ENCODE assay signal across 8 cellular contexts in the genomic region with DNA sequence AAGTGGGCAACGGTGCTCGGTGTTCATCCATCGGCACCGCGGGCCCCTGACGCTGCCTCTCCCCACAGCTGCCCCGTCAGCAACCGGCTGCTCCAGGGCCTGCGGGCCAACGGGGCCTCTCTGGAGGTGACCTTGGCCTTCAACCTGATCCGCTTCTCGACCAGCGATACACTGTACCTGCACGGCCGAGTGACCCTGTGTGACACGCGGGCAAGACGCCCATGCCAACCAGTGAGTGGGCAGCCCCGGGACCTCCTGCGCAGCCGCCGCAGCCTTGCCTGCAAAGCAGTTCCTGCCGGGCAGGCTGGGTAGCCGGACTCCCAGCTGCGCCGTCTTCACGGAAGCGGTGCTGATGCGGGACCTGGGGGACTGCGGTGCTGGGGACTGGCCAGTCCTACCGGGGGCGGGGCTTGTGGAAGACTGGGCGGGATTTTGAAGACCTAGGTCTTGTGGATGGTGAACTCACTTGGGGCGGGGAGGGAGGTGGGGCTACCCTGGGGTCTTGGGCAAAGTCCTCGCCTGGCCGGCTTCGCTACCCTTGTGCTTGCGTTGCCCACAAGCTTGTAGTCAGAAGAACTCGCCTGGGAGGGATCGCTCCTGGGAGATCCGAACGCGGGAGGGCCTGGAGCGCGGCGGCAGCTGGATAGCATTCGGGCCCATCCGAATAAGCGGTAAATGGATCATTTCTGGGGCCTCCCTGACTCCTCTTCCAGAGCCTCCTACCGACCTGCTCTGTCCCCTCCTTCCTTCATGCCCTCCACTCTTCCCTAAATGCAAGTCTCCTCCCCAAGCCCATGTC. TPM values are rescaled to one million over a fixed set of nuclear protein-coding genes. Genes with fewer than 3 reads are reported as not detected.
A peak's percentile ranks its signal among the peaks of the same experiment; 100 is the strongest.
DNase-seq lines count a peak whose midpoint lies in the region; ATAC-seq, FAIRE-seq and TF ChIP-seq lines count a peak whose summit lies in the region.

No MANE protein-coding gene starts in this region.

- ATAC-seq in GM12878 (peak; percentile 61), GM19395 (IDR thresholded peaks at IDR 0.05; ENCODE audit: unreplicated experiment) (no peak), GM18858 (IDR thresholded peaks at IDR 0.05; ENCODE audit: unreplicated experiment) (no peak), GM21423 (IDR thresholded peaks at IDR 0.05; ENCODE audit: unreplicated experiment) (no peak)

- TF ChIP-seq EP300 in GM12878 (IDR thresholded peaks at IDR 0.05; ENCODE audit: borderline replicate concordance in 1 of 2, control insufficient read depth in 1 of 2, low read depth in 2 of 2, low read length in 2 of 2), result no peak

- H3K9ac ChIP-seq in BLaER1, result no peak overlapping the region
- H3K9ac ChIP-seq in GM12878 (ENCODE audit: control insufficient read depth, insufficient read depth, low read length), result no peak overlapping the region
- no peak overlapping the region for H3K9ac ChIP-seq in iPS-15b (ENCODE audit: low read depth, low read length)
- no peak overlapping the region for H3K9ac ChIP-seq in rectal smooth muscle tissue (ENCODE audit: low read length)

- H3K9me3 ChIP-seq in BLaER1 (no peaks in the 10 kb centered on the region), GM12878 (replicated peaks; ENCODE audit: control insufficient read depth, insufficient read depth, low read length) (no peaks in the 10 kb centered on the region), iPS-15b (ENCODE audit: control insufficient read depth, insufficient read depth, low read length) (no peaks in the 10 kb centered on the region)

- FAIRE-seq in GM12878 (lab: Jason Lieb, UNC), result no peak

- H3K4me1 ChIP-seq in BLaER1 (peaks cover 25% of the 10 kb centered on the region), GM12878 (ENCODE audit: control insufficient read depth, insufficient read depth, low read length) (no peaks in the 10 kb centered on the region), iPS-15b (ENCODE audit: control insufficient read depth, insufficient read depth, low read length) (peaks cover 3% of the 10 kb centered on the region), rectal smooth muscle tissue (ENCODE audit: control insufficient read depth, insufficient read depth, low read length) (no peaks in the 10 kb centered on the region)

- SMC1A ChIA-PET in GM12878 (lab: Charles Lee; ENCODE audit: uncharacterized antibody, unreplicated experiment), result no interaction called here

- H3K79me2 ChIP-seq in GM12878 (ENCODE audit: control insufficient read depth, insufficient read depth, low read length), result no peaks in the 10 kb centered on the region

- TF ChIP-seq RAD21 in GM12878 (IDR thresholded peaks at IDR 0.05; ENCODE audit: insufficient read depth, low read depth, low read length), result no peak

- POLR2A ChIA-PET in GM12878 (lab: Charles Lee), result no interaction called here

- intact Hi-C loops in GM12878 (cut with micrococcal nuclease; ENCODE audit: unreplicated experiment), result no loop called here

- CTCF ChIA-PET in GM12878 (lab: Yijun Ruan, JAX), result no interaction called here

- H4K20me1 ChIP-seq in BLaER1 (no peaks in the 10 kb centered on the region), GM12878 (ENCODE audit: control insufficient read depth, insufficient read depth) (no peaks in the 10 kb centered on the region; the same call in 1 of the 2 replicates)

- H3K27me3 ChIP-seq in BLaER1 (peaks cover 33% of the 10 kb centered on the region), GM12878 (replicated peaks in 1 of 2; ENCODE audit: control insufficient read depth in 2 of 2, insufficient read depth in 2 of 2, low read length in 1 of 2) (peaks cover 0 to 5% of the 10 kb centered on the region in 2 experiments; a peak in 2 of 4 replicates), iPS-15b (ENCODE audit: control insufficient read depth, insufficient read depth, low read length) (peaks cover 27% of the 10 kb centered on the region), rectal smooth muscle tissue (ENCODE audit: control insufficient read depth, insufficient read depth, low read length) (peaks cover 2% of the 10 kb centered on the region)

- DNase-seq in SW480 (ENCODE audit: low spot score) (peak; percentile 33), GM12878 (ENCODE audit: low read depth, low spot score) (no peak)

- peak overlapping the region; percentile 53 for H3K4me3 ChIP-seq in BLaER1
- no peak overlapping the region for H3K4me3 ChIP-seq in GM12878
- peak overlapping the region; percentile 75 for H3K4me3 ChIP-seq in iPS-15b (ENCODE audit: low read depth, low read length)
- peak overlapping the region; percentile 52 for H3K4me3 ChIP-seq in rectal smooth muscle tissue (ENCODE audit: low read length)

- peak overlapping the region; percentile 63 for H3K4me2 ChIP-seq in BLaER1
- H3K4me2 ChIP-seq in GM12878 (ENCODE audit: control insufficient read depth, insufficient read depth), result peak overlapping the region; percentile 60; the same call in 1 of the 2 replicates

- TF ChIP-seq POLR2A in GM12878 (IDR thresholded peaks at IDR 0.05; ENCODE audit: low read depth, low read length), result no peak

- no peak for TF ChIP-seq CTCF in GM12878 (IDR thresholded peaks at IDR 0.05 in 2 of 3, conservative IDR thresholded peaks at IDR 0.05 in 1 of 3; ENCODE audit: control insufficient read depth in 2 of 3, extremely low read depth in 1 of 3, insufficient read depth in 1 of 3, low read depth in 3 of 3, low read length in 3 of 3)

- BruUV-seq in GM12878 (replicated peaks; lab: Mats Ljungman, UMichigan), result no TSS peak

- RAD21 ChIA-PET in GM12878 (lab: Charles Lee; ENCODE audit: unreplicated experiment), result no interaction called here

- H3K27ac ChIP-seq in BLaER1 (no peak overlapping the region), GM12878 (ENCODE audit: control insufficient read depth, insufficient read depth) (no peak overlapping the region), rectal smooth muscle tissue (ENCODE audit: low read depth, low read length) (no peak overlapping the region)

- WGBS in GM12878 (ENCODE audit: insufficient coverage, insufficient replicate concordance, low lambda C conversion rate, missing lambda C conversion rate), result 9% methylated on average over 50 of the region's 50 CpGs

- no peak overlapping the region; the same call in 1 of the 2 replicates for H2AFZ ChIP-seq in GM12878 (ENCODE audit: control insufficient read depth, low read depth, low read length)

- H3K36me3 ChIP-seq in BLaER1 (no peaks in the 10 kb centered on the region), GM12878 (ENCODE audit: control insufficient read depth in 2 of 2, insufficient read depth in 2 of 2, low read length in 1 of 2) (no peaks in the 10 kb centered on the region), iPS-15b (ENCODE audit: control insufficient read depth, insufficient read depth, low read length) (no peaks in the 10 kb centered on the region), rectal smooth muscle tissue (ENCODE audit: control insufficient read depth, insufficient read depth, low read length) (no peaks in the 10 kb centered on the region)

- in situ Hi-C loops in GM12878 (cut with MboI), result no loop called here

RNA-seq across cellular contexts. Expression of a gene that starts 8.8 kb away (rescaled TPM):
- 36.6 and 44.3 TPM in 2 replicates for total RNA-seq in GM12878 (2013; cell fraction: nucleolus; rRNA removed)
- total RNA-seq in GM12878 (2014; rRNA removed) (22.1 and 22.2 TPM in 2 replicates), GM12878 (2014; rRNA removed; fragmentation: Illumina TruSeq; extraction: Trizol) (22.2 and 22.8 TPM in 2 replicates), GM12878 (2021) (17.9 and 20.9 TPM in 2 replicates)
- polyA plus RNA-seq in GM12878 (2011; ENCODE audit: low read depth), result 5.5 TPM
- polyA plus RNA-seq in GM12878 (2011; rRNA removed) (22.9 and 26.8 TPM in 2 replicates), GM12878 (2014; fragmentation: Illumina TruSeq; extraction: Trizol) (20.4 and 24.5 TPM in 2 replicates), GM12878 (2014; fragmentation: Nextera tagmentation; extraction: Ambion mirVana) (1 to 10 TPM; 8.4 to 8.6 TPM), GM12878 (2014; rRNA removed) (23.5 and 25.7 TPM in 2 replicates), GM12878 (2016; fragmentation: Nextera tagmentation; extraction: Ambion mirVana) (10 to 100 TPM; 17.5 to 19.6 TPM)
- 21.4 and 25.6 TPM in 2 replicates for polyA plus RNA-seq in GM12878 (2011; cell fraction: cytosol; rRNA removed)
- 60.9 and 63.0 TPM in 2 replicates for polyA plus RNA-seq in GM12878 (2011; cell fraction: nucleus; rRNA removed)
- polyA plus RNA-seq in GM12878 (2012), result 7.1 and 10.8 TPM in 2 replicates
- polyA minus RNA-seq in GM12878 (2011; rRNA and poly(A)+ RNA removed), result 26.6 and 31.3 TPM in 2 replicates
- polyA minus RNA-seq in GM12878 (2011; cell fraction: cytosol; rRNA and poly(A)+ RNA removed), result 6.5 and 6.7 TPM in 2 replicates
- 21.0 and 25.4 TPM in 2 replicates for polyA minus RNA-seq in GM12878 (2011; cell fraction: nucleus; rRNA and poly(A)+ RNA removed)

RNA-seq across cellular contexts. Expression of a gene that starts 34.8 kb away (rescaled TPM):
- total RNA-seq in GM12878 (2013; cell fraction: nucleolus; rRNA removed), result not detected in 2 replicates
- total RNA-seq in GM12878 (2014; rRNA removed), result not detected in 2 replicates
- not detected in 2 replicates for total RNA-seq in GM12878 (2014; rRNA removed; fragmentation: Illumina TruSeq; extraction: Trizol)
- 0.13 TPM in 1 of 2 replicates, not detected in the other for total RNA-seq in GM12878 (2021)
- polyA plus RNA-seq in GM12878 (2011; ENCODE audit: low read depth), result not detected
- not detected in 2 replicates for polyA plus RNA-seq in GM12878 (2011; rRNA removed)
- polyA plus RNA-seq in GM12878 (2011; cell fraction: cytosol; rRNA removed), result not detected in 2 replicates
- polyA plus RNA-seq in GM12878 (2011; cell fraction: nucleus; rRNA removed), result not detected in 2 replicates
- not detected in 2 replicates for polyA plus RNA-seq in GM12878 (2012)
- not detected in 2 replicates for polyA plus RNA-seq in GM12878 (2014; fragmentation: Illumina TruSeq; extraction: Trizol)
- polyA plus RNA-seq in GM12878 (2014; fragmentation: Nextera tagmentation; extraction: Ambion mirVana), result not detected
- not detected in 2 replicates for polyA plus RNA-seq in GM12878 (2014; rRNA removed)
- polyA plus RNA-seq in GM12878 (2016; fragmentation: Nextera tagmentation; extraction: Ambion mirVana), result not detected
- polyA minus RNA-seq in GM12878 (2011; rRNA and poly(A)+ RNA removed), result not detected in 2 replicates
- polyA minus RNA-seq in GM12878 (2011; cell fraction: cytosol; rRNA and poly(A)+ RNA removed), result not detected in 2 replicates
- not detected in 2 replicates for polyA minus RNA-seq in GM12878 (2011; cell fraction: nucleus; rRNA and poly(A)+ RNA removed)

RNA-seq across cellular contexts. Expression of a gene that starts 47.9 kb away (rescaled TPM):
- total RNA-seq in GM12878 (2013; cell fraction: nucleolus; rRNA removed), result 4.2 and 5.6 TPM in 2 replicates
- total RNA-seq in GM12878 (2014; rRNA removed) (0.87 and 1.2 TPM in 2 replicates), GM12878 (2014; rRNA removed; fragmentation: Illumina TruSeq; extraction: Trizol) (0.37 and 0.40 TPM in 2 replicates), GM12878 (2021) (1.1 TPM in 2 replicates)
- polyA plus RNA-seq in GM12878 (2011; ENCODE audit: low read depth), result 1.2 TPM
- polyA plus RNA-seq in GM12878 (2011; rRNA removed) (0.90 and 1.1 TPM in 2 replicates), GM12878 (2014; fragmentation: Illumina TruSeq; extraction: Trizol) (0.11 and 0.82 TPM in 2 replicates), GM12878 (2014; fragmentation: Nextera tagmentation; extraction: Ambion mirVana) (under 1 TPM; 0.06 to 0.15 TPM), GM12878 (2014; rRNA removed) (1.2 and 1.5 TPM in 2 replicates), GM12878 (2016; fragmentation: Nextera tagmentation; extraction: Ambion mirVana) (under 1 TPM; 0.33 to 0.95 TPM)
- polyA plus RNA-seq in GM12878 (2011; cell fraction: cytosol; rRNA removed), result 1.5 and 1.7 TPM in 2 replicates
- 7.6 and 8.4 TPM in 2 replicates for polyA plus RNA-seq in GM12878 (2011; cell fraction: nucleus; rRNA removed)
- polyA plus RNA-seq in GM12878 (2012), result 1.8 and 2.6 TPM in 2 replicates
- 0.88 and 2.3 TPM in 2 replicates for polyA minus RNA-seq in GM12878 (2011; rRNA and poly(A)+ RNA removed)
- polyA minus RNA-seq in GM12878 (2011; cell fraction: cytosol; rRNA and poly(A)+ RNA removed), result not detected in 2 replicates
- polyA minus RNA-seq in GM12878 (2011; cell fraction: nucleus; rRNA and poly(A)+ RNA removed), result 2.3 and 2.7 TPM in 2 replicates

RNA-seq across cellular contexts. Expression of a gene that starts 53.6 kb away (rescaled TPM):
- total RNA-seq in GM12878 (2013; cell fraction: nucleolus; rRNA removed), result not detected in 2 replicates
- total RNA-seq in GM12878 (2014; rRNA removed) (0.23 TPM in 1 of 2 replicates, not detected in the other), GM12878 (2014; rRNA removed; fragmentation: Illumina TruSeq; extraction: Trizol) (not detected in 2 replicates), GM12878 (2021) (not detected in 2 replicates)
- 2.1 TPM for polyA plus RNA-seq in GM12878 (2011; ENCODE audit: low read depth)
- polyA plus RNA-seq in GM12878 (2011; rRNA removed) (not detected in 2 replicates), GM12878 (2014; fragmentation: Illumina TruSeq; extraction: Trizol) (not detected in 2 replicates), GM12878 (2014; fragmentation: Nextera tagmentation; extraction: Ambion mirVana) (under 1 TPM in 1 of 2 experiments, not detected in 1; 0.16 TPM), GM12878 (2014; rRNA removed) (not detected in 2 replicates), GM12878 (2016; fragmentation: Nextera tagmentation; extraction: Ambion mirVana) (1 to 10 TPM in 1 of 2 experiments, under 1 TPM in 1; 0.96 to 1.7 TPM)
- polyA plus RNA-seq in GM12878 (2011; cell fraction: cytosol; rRNA removed), result not detected in 2 replicates
- not detected in 2 replicates for polyA plus RNA-seq in GM12878 (2011; cell fraction: nucleus; rRNA removed)
- polyA plus RNA-seq in GM12878 (2012), result 0.45 and 0.91 TPM in 2 replicates
- polyA minus RNA-seq in GM12878 (2011; rRNA and poly(A)+ RNA removed), result not detected in 2 replicates
- polyA minus RNA-seq in GM12878 (2011; cell fraction: cytosol; rRNA and poly(A)+ RNA removed), result not detected in 2 replicates
- not detected in 2 replicates for polyA minus RNA-seq in GM12878 (2011; cell fraction: nucleus; rRNA and poly(A)+ RNA removed)

RNA-seq across cellular contexts. Expression of a gene that starts 54.7 kb away (rescaled TPM):
- total RNA-seq in GM12878 (2013; cell fraction: nucleolus; rRNA removed), result 9.0 and 9.9 TPM in 2 replicates
- 42.6 and 52.9 TPM in 2 replicates for total RNA-seq in GM12878 (2014; rRNA removed)
- total RNA-seq in GM12878 (2014; rRNA removed; fragmentation: Illumina TruSeq; extraction: Trizol), result 45.9 and 46.9 TPM in 2 replicates
- total RNA-seq in GM12878 (2021), result 111 and 116 TPM in 2 replicates
- 29.9 TPM for polyA plus RNA-seq in GM12878 (2011; ENCODE audit: low read depth)
- 26.3 and 39.7 TPM in 2 replicates for polyA plus RNA-seq in GM12878 (2011; rRNA removed)
- polyA plus RNA-seq in GM12878 (2011; cell fraction: cytosol; rRNA removed), result 57.0 and 59.2 TPM in 2 replicates
- polyA plus RNA-seq in GM12878 (2011; cell fraction: nucleus; rRNA removed), result 25.2 and 28.2 TPM in 2 replicates
- polyA plus RNA-seq in GM12878 (2012), result 86.2 and 109 TPM in 2 replicates
- polyA plus RNA-seq in GM12878 (2014; fragmentation: Illumina TruSeq; extraction: Trizol), result 95.2 and 135 TPM in 2 replicates
- 100 to 1,000 TPM; 121 to 129 TPM for polyA plus RNA-seq in GM12878 (2014; fragmentation: Nextera tagmentation; extraction: Ambion mirVana)
- 42.3 and 57.1 TPM in 2 replicates for polyA plus RNA-seq in GM12878 (2014; rRNA removed)
- polyA plus RNA-seq in GM12878 (2016; fragmentation: Nextera tagmentation; extraction: Ambion mirVana), result 100 to 1,000 TPM; 344 to 390 TPM
- 52.7 and 67.7 TPM in 2 replicates for polyA minus RNA-seq in GM12878 (2011; rRNA and poly(A)+ RNA removed)
- polyA minus RNA-seq in GM12878 (2011; cell fraction: cytosol; rRNA and poly(A)+ RNA removed), result 38.8 and 41.6 TPM in 2 replicates
- polyA minus RNA-seq in GM12878 (2011; cell fraction: nucleus; rRNA and poly(A)+ RNA removed), result 19.5 and 27.3 TPM in 2 replicates
